ENCODE assay signal across 15 cellular contexts in the genomic region with DNA sequence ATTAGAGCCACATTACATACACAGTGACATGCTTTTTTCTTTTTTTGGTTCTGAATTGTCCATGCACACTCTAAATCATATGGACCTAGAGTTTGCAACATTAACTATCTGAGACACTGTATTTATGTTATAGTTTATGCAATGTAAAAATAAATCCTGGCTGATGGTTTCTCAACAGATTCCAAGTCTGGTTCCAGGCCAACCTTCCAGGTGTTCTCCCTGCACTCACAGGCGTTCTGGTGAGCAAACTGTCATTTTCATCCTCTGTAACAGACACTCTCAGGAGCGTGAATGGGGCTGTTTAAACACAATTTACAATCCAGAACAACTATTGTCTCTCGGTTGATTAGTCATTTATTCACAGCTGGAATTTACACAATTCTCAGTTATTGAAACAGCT. TPM values are rescaled to one million over a fixed set of nuclear protein-coding genes. Genes with fewer than 3 reads are reported as not detected.
DNase-seq lines count a peak whose midpoint lies in the region; ATAC-seq and TF ChIP-seq lines count a peak whose summit lies in the region.
"Had no signal": no experiment of that assay in that cellular context is flagged by ENCODE, and none has a peak within 500 bp of the region (broad histone marks: within the 10 kb centered on the region; RNA-seq: fewer than 3 reads in every experiment).

No MANE protein-coding gene starts in this region.

- TF ChIP-seq CTCF in brain (conservative IDR thresholded peaks at IDR 0.05) (no peak), Caco-2 (IDR thresholded peaks at IDR 0.05; ENCODE audit: insufficient read depth in 1 of 2, low read depth in 1 of 2, low read length in 1 of 2, severe bottlenecking in 1 of 2, unreplicated experiment in 1 of 2) (no peak)

- intact Hi-C loops in Caco-2 (cut with micrococcal nuclease; ENCODE audit: unreplicated experiment), result no loop called here

- CTCF ChIA-PET in Caco-2 (lab: Charles Lee), result no interaction called here

- H3K4me3 Mint-ChIP-seq in brain (peak overlapping the region in 2 of 5 experiments; percentile 30 to 38), Caco-2 (ENCODE audit: unreplicated experiment) (no peak overlapping the region)
- H3K4me3 Mint-ChIP-seq: B cell; CD4-positive, alpha-beta T cell; T-helper 17 cell had no signal

- H3K36me3 Mint-ChIP-seq in brain (peaks cover 47% of the 10 kb centered on the region), Caco-2 (ENCODE audit: insufficient read depth, unreplicated experiment) (no peaks in the 10 kb centered on the region)

- H3K27me3 Mint-ChIP-seq in brain (no peaks in the 10 kb centered on the region), Caco-2 (ENCODE audit: insufficient read depth, unreplicated experiment) (no peaks in the 10 kb centered on the region)
- H3K27me3 Mint-ChIP-seq: B cell; CD4-positive, alpha-beta T cell; T-helper 17 cell had no signal

- 0 out of 2 replicates have a peak, but pooled peaks cover 1% of the 10 kb centered on the region for H3K36me3 ChIP-seq in Caco-2 (ENCODE audit: control insufficient read depth, insufficient read depth, low read length)
- H3K36me3 ChIP-seq: MG63 had no signal

- no TSS peak for BruUV-seq in Caco-2 (replicated peaks; lab: Mats Ljungman, UMichigan)

- POLR2A ChIA-PET in Caco-2 (lab: Charles Lee), result no interaction called here

- no peaks in the 10 kb centered on the region for H3K4me1 ChIP-seq in Caco-2

- H3K9me3 ChIP-seq in Caco-2, result peaks cover 9% of the 10 kb centered on the region; the same call in 1 of the 2 replicates

- H3K27me3 ChIP-seq in Caco-2 (replicated peaks; ENCODE audit: control insufficient read depth, insufficient read depth, low read length), result no peaks in the 10 kb centered on the region
- H3K27me3 ChIP-seq: MG63 had no signal

- in situ Hi-C loops in G401 (cut with HindIII; ENCODE audit: low sequenced_read_pairs), result no loop called here

- DNase-seq in G401 (ENCODE audit: low spot score) (peak; percentile 75), NCI-H1105 treated with DMSO at 0.1 percent for 48 hours (lab: John Stamatoyannopoulos, UW) (peak; percentile 62), NCI-H2196 treated with DMSO at 0.1 percent for 48 hours (lab: John Stamatoyannopoulos, UW; ENCODE audit: unreplicated experiment) (peak; percentile 13), Caco-2 (no peak)
- DNase-seq: CD4-positive, alpha-beta T cell; Karpas-422; MG63; RPMI8226; SIG-M5; T-helper 17 cell had no signal

- H3K9me3 Mint-ChIP-seq in brain, result peaks cover 4 to 33% (median 23%) of the 10 kb centered on the region in 5 experiments
- peaks cover 18% of the 10 kb centered on the region for H3K9me3 Mint-ChIP-seq in Caco-2 (ENCODE audit: unreplicated experiment)

- H3K4me1 Mint-ChIP-seq in brain (peaks cover 25% of the 10 kb centered on the region), Caco-2 (ENCODE audit: low read depth, unreplicated experiment) (no peaks in the 10 kb centered on the region)
- H3K4me1 Mint-ChIP-seq: B cell had no signal

- H3K4me3 ChIP-seq in Caco-2 (ENCODE audit: low read depth, low read length), result no peak overlapping the region
- H3K4me3 ChIP-seq: MG63 had no signal

- ATAC-seq in HG02642 (IDR thresholded peaks at IDR 0.05; ENCODE audit: poor library complexity, unreplicated experiment) (no peak), GM19395 (IDR thresholded peaks at IDR 0.05; ENCODE audit: unreplicated experiment) (no peak)
- ATAC-seq: T-helper 17 cell had no signal

- H3K27ac Mint-ChIP-seq in brain (peak overlapping the region in 4 of 5 experiments; percentile 37 to 83 (median 55)), Caco-2 (ENCODE audit: unreplicated experiment) (no peak overlapping the region)
- H3K27ac Mint-ChIP-seq: B cell; CD4-positive, alpha-beta T cell had no signal

RNA-seq across cellular contexts. Expression of a gene that starts 36.5 kb away (rescaled TPM):
- total RNA-seq in G401 (2014; rRNA removed; shearing (Covaris generic)), result not detected in 2 replicates
- polyA plus RNA-seq in brain (ENCODE audit: insufficient read depth, low read depth, low replicate concordance), result 0.12 TPM
- total RNA-seq in Caco-2 (2022), result 0.11 and 0.16 TPM in 2 replicates
- total RNA-seq: H1 had no signal

RNA-seq across cellular contexts. Expression of a gene that starts 36.7 kb away (rescaled TPM):
- total RNA-seq in G401 (2014; rRNA removed; shearing (Covaris generic)), result 16.1 and 19.2 TPM in 2 replicates
- 4.9 TPM for polyA plus RNA-seq in brain (ENCODE audit: insufficient read depth, low read depth, low replicate concordance)
- 19.4 and 20.8 TPM in 2 replicates for total RNA-seq in Caco-2 (2022)

Comparison
In these comparisons a context has a peak if more than half of its experiments do, and no peak if none do; other contexts are left out.
1. DNase-seq: peak in G401 (single experiment), NCI-H1105 treated with DMSO at 0.1 percent for 48 hours (single experiment) and NCI-H2196 treated with DMSO at 0.1 percent for 48 hours (single experiment); none in Caco-2 (0 of 2).